12 cellular contexts compared by ENCODE assay signal in the genomic region with DNA sequence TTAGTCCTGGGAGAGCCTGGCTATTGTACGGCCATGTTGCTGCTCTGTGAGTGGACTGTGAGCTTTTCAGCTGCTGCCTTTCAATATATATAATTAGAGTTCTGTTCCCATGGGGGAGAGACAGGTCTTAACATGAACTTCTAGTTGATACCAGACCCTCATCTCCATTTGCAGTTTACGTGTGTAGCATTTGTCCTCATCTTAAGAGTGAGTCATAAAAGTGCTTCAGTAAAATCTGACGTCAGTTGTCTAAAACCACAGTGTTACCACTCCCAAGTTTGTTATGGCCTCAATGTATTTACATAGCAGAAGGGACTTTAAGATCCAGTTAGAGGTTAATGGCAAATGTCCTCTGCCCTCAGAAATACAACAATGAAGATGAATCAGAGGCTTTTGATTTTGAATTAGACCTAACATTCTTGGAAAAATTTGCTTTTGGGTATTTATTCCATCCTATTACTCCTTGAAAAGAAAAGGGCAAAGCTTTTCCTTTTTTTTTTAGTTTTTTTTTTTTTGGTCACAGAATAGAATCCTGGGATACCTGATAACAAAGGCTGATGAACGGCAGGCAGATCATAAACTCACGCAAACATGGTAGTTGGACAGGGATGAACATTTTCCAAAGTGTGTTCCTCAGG. TPM values are rescaled to one million over a fixed set of nuclear protein-coding genes. Genes with fewer than 3 reads are reported as not detected.
DNase-seq lines count a peak whose midpoint lies in the region; ATAC-seq and TF ChIP-seq lines count a peak whose summit lies in the region.
"Had no signal": no experiment of that assay in that cellular context is flagged by ENCODE, and none has a peak within 500 bp of the region (broad histone marks: within the 10 kb centered on the region; RNA-seq: fewer than 3 reads in every experiment).

No MANE protein-coding gene starts in this region.

- H3K4me1 ChIP-seq in H9 (ENCODE audit: insufficient read depth, low read length): no peaks in the 10 kb centered on the region

- H3K27me3 ChIP-seq in H9 (ENCODE audit: insufficient read depth, low read length): no peaks in the 10 kb centered on the region; the same call in 1 of the 2 replicates

- ATAC-seq in HG02759 (IDR thresholded peaks at IDR 0.05; ENCODE audit: unreplicated experiment) (no peak), GM18873 (IDR thresholded peaks at IDR 0.05; ENCODE audit: low FRiP score, unreplicated experiment) (no peak)
- ATAC-seq: Right ventricle myocardium inferior had no signal

- H2AK5ac ChIP-seq in H9 (ENCODE audit: insufficient read length, low read length): no peak overlapping the region

- H3K4me1 Mint-ChIP-seq in H9: no peaks in the 10 kb centered on the region
- H3K4me1 Mint-ChIP-seq: activated CD4-positive, alpha-beta memory T cell treated with anti-CD3 and anti-CD28 coated beads, Interleukin-2, amount 10 ng/mL, durations not matched to agents 7 days and 5 days had no signal

- H3K18ac ChIP-seq in H9 (ENCODE audit: insufficient read length, low read depth, low read length): no peak overlapping the region

- H3K4me3 ChIP-seq in AG10803 (ENCODE audit: low read length): no peak overlapping the region
- H3K4me3 ChIP-seq: cardiac muscle cell had no signal

- H2BK15ac ChIP-seq in H9 (ENCODE audit: low read depth, low read length): no peak overlapping the region

- H3K9me3 ChIP-seq in H9 (ENCODE audit: control insufficient read depth, low read depth, low read length): no peaks in the 10 kb centered on the region

- no peaks in the 10 kb centered on the region for H3K23me2 ChIP-seq in H9 (ENCODE audit: insufficient read length, low read depth, low read length, poor library complexity, severe bottlenecking)

- H3K27ac Mint-ChIP-seq in H9: no peak overlapping the region
- H3K27ac Mint-ChIP-seq: activated CD4-positive, alpha-beta memory T cell treated with anti-CD3 and anti-CD28 coated beads, Interleukin-2, amount 10 ng/mL, durations not matched to agents 7 days and 5 days had no signal

- H4K5ac ChIP-seq in H9 (ENCODE audit: insufficient read length, low read depth, low read length): no peak overlapping the region

- no peak overlapping the region for H2BK20ac ChIP-seq in H9 (ENCODE audit: low read depth, low read length, poor library complexity, severe bottlenecking)

- no peak overlapping the region for H3K56ac ChIP-seq in H9 (ENCODE audit: insufficient read length, low read depth, low read length)

- H4K8ac ChIP-seq in H9 (replicated peaks; ENCODE audit: insufficient read length, low read depth, low read length): no peak overlapping the region

- H3K79me2 ChIP-seq in H9 (ENCODE audit: insufficient read depth, low read length): no peaks in the 10 kb centered on the region

- H3K4me3 Mint-ChIP-seq in H9: no peak overlapping the region
- H3K4me3 Mint-ChIP-seq: activated CD4-positive, alpha-beta memory T cell treated with anti-CD3 and anti-CD28 coated beads, Interleukin-2, amount 10 ng/mL, durations not matched to agents 7 days and 5 days had no signal

- H3K4me2 ChIP-seq in H9 (ENCODE audit: insufficient read depth, insufficient read length, low read length): no peak overlapping the region
- H3K4me2 ChIP-seq: KMS-11 had no signal

- H4K20me1 ChIP-seq in H9 (ENCODE audit: control insufficient read depth, insufficient read depth, insufficient read length): no peaks in the 10 kb centered on the region

- no peak for TF ChIP-seq CTCF in AG10803 (conservative IDR thresholded peaks at IDR 0.05; ENCODE audit: low read length)
- TF ChIP-seq CTCF in H9 (conservative IDR thresholded peaks at IDR 0.05): no peak

- H3K4ac ChIP-seq in H9 (ENCODE audit: low read depth, low read length): no peak overlapping the region

- no peak overlapping the region for H2BK5ac ChIP-seq in H9 (ENCODE audit: insufficient read length, low read length)

- no peak overlapping the region for H2BK120ac ChIP-seq in H9 (ENCODE audit: low read depth, low read length, poor library complexity, severe bottlenecking)

- no peak overlapping the region for H3K9ac ChIP-seq in H9 (ENCODE audit: extremely low read depth, insufficient read length, low read length)
- H3K9ac ChIP-seq: KMS-11 had no signal

- no peaks in the 10 kb centered on the region for H3K79me1 ChIP-seq in H9 (ENCODE audit: insufficient read depth, low read depth, low read length, poor library complexity, severe bottlenecking)

- no peak overlapping the region for H3K14ac ChIP-seq in H9 (ENCODE audit: insufficient read depth, low read length)

- no peak overlapping the region for H2BK12ac ChIP-seq in H9 (ENCODE audit: insufficient read length, low read depth, low read length)

- no peak overlapping the region for H3K27ac ChIP-seq in H9 (ENCODE audit: insufficient read length, low read depth, low read length)
- H3K27ac ChIP-seq: cardiac muscle cell, KMS-11 had no signal

- no peaks in the 10 kb centered on the region for H3K36me3 Mint-ChIP-seq in H9 (ENCODE audit: insufficient read depth in 1 of 3, low read depth in 3 of 3)

- no peak overlapping the region for H4K91ac ChIP-seq in H9 (ENCODE audit: insufficient read length, low read depth, low read length)

- no peak overlapping the region for H2AFZ ChIP-seq in H9 (ENCODE audit: low read length)

- no CpG with 5 or more reads among the region's 5 CpGs for WGBS in H9 (ENCODE audit: extremely low coverage, insufficient read length, low lambda C conversion rate)

- peak; percentile 32 for DNase-seq in AG10803 (ENCODE audit: low read depth)
- peak; percentile 41 for DNase-seq in HS-5 (ENCODE audit: low read depth)
- DNase-seq in RPMI7951 (ENCODE audit: low read depth): peak; percentile 47
- DNase-seq in glomerular visceral epithelial cell (ENCODE audit: extremely low spot score): peak; percentile 37
- DNase-seq in H9: no peak
- no peak for DNase-seq in RPMI8226
- DNase-seq: activated CD4-positive, alpha-beta memory T cell treated with anti-CD3 and anti-CD28 coated beads, Interleukin-2, amount 10 ng/mL, durations not matched to agents 7 days and 5 days had no signal

- no peaks in the 10 kb centered on the region for H3K9me3 Mint-ChIP-seq in H9

- no peak overlapping the region for H3T11ph ChIP-seq in H9 (ENCODE audit: low read length)

- no peak overlapping the region for H3K23ac ChIP-seq in H9 (ENCODE audit: insufficient read length, low read depth, low read length)

- peaks cover 25% of the 10 kb centered on the region for H3K27me3 Mint-ChIP-seq in H9 (ENCODE audit: low read depth)

RNA-seq across cellular contexts. Expression of gene PHOX2B, which starts 38.6 kb away (rescaled TPM):
- total RNA-seq in RPMI7951 (2014; rRNA removed; shearing (Covaris generic)): not detected in 2 replicates
- not detected in 2 replicates for total RNA-seq in H9 (2021)
- total RNA-seq: activated CD4-positive, alpha-beta memory T cell treated with anti-CD3 and anti-CD28 coated beads, Interleukin-2, amount 10 ng/mL, durations not matched to agents 7 days and 5 days; cardiac muscle cell; Right ventricle myocardium inferior had no signal

Comparison
In these comparisons a context has a peak if more than half of its experiments do, and no peak if none do; other contexts are left out.
1. DNase-seq: peak in AG10803 (single experiment), HS-5 (single experiment), RPMI7951 (single experiment) and glomerular visceral epithelial cell (single experiment); none in H9 (single experiment) and RPMI8226 (single experiment).